In the genomic region with DNA sequence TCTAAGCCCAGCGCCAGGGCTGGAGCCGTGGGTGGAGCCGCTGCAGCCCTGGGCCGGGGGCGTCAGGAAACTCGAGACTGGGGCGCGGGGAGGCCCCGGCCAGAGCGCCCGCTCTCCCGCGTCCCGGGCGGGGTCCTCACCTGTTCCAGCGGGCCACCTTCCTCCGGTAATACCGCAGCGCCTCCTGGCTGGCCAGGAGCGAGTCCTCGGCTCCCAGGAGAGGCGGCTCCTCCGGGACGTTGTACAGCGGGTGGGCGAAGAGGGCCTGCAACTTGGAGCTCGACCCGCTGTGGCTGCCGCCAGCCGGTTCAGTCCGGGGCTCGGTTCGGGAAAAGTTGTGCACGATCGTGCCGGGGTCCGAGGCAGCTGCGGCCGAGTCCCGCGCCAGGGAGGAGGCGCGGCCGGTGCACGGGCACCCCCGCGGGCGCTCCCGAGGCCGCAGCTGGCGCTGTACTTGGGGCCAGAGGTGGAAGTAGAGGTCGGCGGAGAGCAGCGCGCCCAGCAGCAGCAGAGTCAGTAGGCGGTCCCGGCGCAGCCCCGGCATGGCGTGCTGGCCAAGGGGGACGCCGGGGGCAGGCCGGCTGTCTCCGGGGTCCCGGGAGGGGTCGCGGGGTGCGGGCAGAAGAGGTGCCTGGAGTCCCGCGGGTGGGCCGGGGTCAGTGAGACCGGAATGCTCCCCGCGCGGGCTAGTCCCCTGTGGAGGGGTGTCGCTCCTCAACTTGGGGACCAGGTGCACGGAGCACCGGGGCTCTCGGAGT, we compare ENCODE assay signal across 9 cellular contexts. TPM values are rescaled to one million over a fixed set of nuclear protein-coding genes. Genes with fewer than 3 reads are reported as not detected.
A peak's percentile ranks its signal among the peaks of the same experiment; 100 is the strongest.
DNase-seq lines count a peak whose midpoint lies in the region; ATAC-seq, FAIRE-seq and TF ChIP-seq lines count a peak whose summit lies in the region.
"Had no signal": no experiment of that assay in that cellular context is flagged by ENCODE, and none has a peak within 500 bp of the region (broad histone marks: within the 10 kb centered on the region; RNA-seq: fewer than 3 reads in every experiment).

No MANE protein-coding gene starts in this region.

- no peaks in the 10 kb centered on the region for H4K20me1 ChIP-seq in astrocyte (ENCODE audit: insufficient read depth, low read length)

- peaks cover 71% of the 10 kb centered on the region for H3K27me3 Mint-ChIP-seq in activated CD4-positive, alpha-beta T cell treated with anti-CD3 and anti-CD28 coated beads, Interleukin-2, amount 10 ng/mL, durations not matched to agents 7 days and 5 days
- H3K27me3 Mint-ChIP-seq in astrocyte (ENCODE audit: low read depth, unreplicated experiment), result peaks cover 55% of the 10 kb centered on the region

- H3K27me3 ChIP-seq in astrocyte (ENCODE audit: insufficient read depth, low read length), result peaks cover 47% of the 10 kb centered on the region
- peaks cover 49% of the 10 kb centered on the region for H3K27me3 ChIP-seq in iPS-18a (ENCODE audit: control insufficient read depth, insufficient read depth, low read length)

- H3K9me3 Mint-ChIP-seq in activated CD4-positive, alpha-beta T cell treated with anti-CD3 and anti-CD28 coated beads, Interleukin-2, amount 10 ng/mL, durations not matched to agents 7 days and 5 days, result no peaks in the 10 kb centered on the region
- peaks cover 3% of the 10 kb centered on the region for H3K9me3 Mint-ChIP-seq in astrocyte (ENCODE audit: unreplicated experiment)

- peaks cover 2% of the 10 kb centered on the region for H3K4me1 ChIP-seq in astrocyte (ENCODE audit: insufficient read depth, low read length)
- peaks cover 9% of the 10 kb centered on the region for H3K4me1 ChIP-seq in iPS-18a (ENCODE audit: control insufficient read depth, low read depth, low read length)

- H3K4me3 ChIP-seq in astrocyte (ENCODE audit: insufficient read depth, low read depth, low read length), result peak overlapping the region; percentile 33
- peak overlapping the region; percentile 72 for H3K4me3 ChIP-seq in iPS-18a (ENCODE audit: low read length)
- peak overlapping the region; percentile 47 to 67 (median 53) for H3K4me3 ChIP-seq in skin epidermis

- CTCF ChIA-PET in activated CD4-positive, alpha-beta T cell treated with anti-CD3 and anti-CD28 coated beads, Interleukin-2, amount 10 ng/mL, durations not matched to agents 7 days and 5 days (lab: Charles Lee), result no interaction called here

- H3K9me3 ChIP-seq in astrocyte (ENCODE audit: insufficient read depth, low read depth, low read length) (no peaks in the 10 kb centered on the region), iPS-18a (ENCODE audit: control insufficient read depth, low read depth, low read length) (no peaks in the 10 kb centered on the region)

- no peak overlapping the region for H3K4me3 Mint-ChIP-seq in activated CD4-positive, alpha-beta T cell treated with anti-CD3 and anti-CD28 coated beads, Interleukin-2, amount 10 ng/mL, durations not matched to agents 7 days and 5 days
- H3K4me3 Mint-ChIP-seq in astrocyte (ENCODE audit: unreplicated experiment), result peak overlapping the region; percentile 78

- FAIRE-seq in astrocyte (lab: Jason Lieb, UNC), result no peak

- H3K36me3 Mint-ChIP-seq in activated CD4-positive, alpha-beta T cell treated with anti-CD3 and anti-CD28 coated beads, Interleukin-2, amount 10 ng/mL, durations not matched to agents 7 days and 5 days (ENCODE audit: low read depth), result no peaks in the 10 kb centered on the region
- H3K36me3 Mint-ChIP-seq in astrocyte (ENCODE audit: low read depth, unreplicated experiment), result no peaks in the 10 kb centered on the region

- no peak overlapping the region for H3K27ac Mint-ChIP-seq in activated CD4-positive, alpha-beta T cell treated with anti-CD3 and anti-CD28 coated beads, Interleukin-2, amount 10 ng/mL, durations not matched to agents 7 days and 5 days
- no peak overlapping the region for H3K27ac Mint-ChIP-seq in astrocyte (ENCODE audit: unreplicated experiment)

- H3K79me2 ChIP-seq in astrocyte (ENCODE audit: insufficient read depth, low read length), result no peaks in the 10 kb centered on the region

- no peaks in the 10 kb centered on the region for H3K36me3 ChIP-seq in astrocyte (ENCODE audit: insufficient read depth, low read length)
- no peaks in the 10 kb centered on the region for H3K36me3 ChIP-seq in iPS-18a (ENCODE audit: control insufficient read depth, low read depth, low read length)

- peak overlapping the region; percentile 34 for H2AFZ ChIP-seq in astrocyte (ENCODE audit: low read depth, low read length)

- ATAC-seq in GM18873 (IDR thresholded peaks at IDR 0.05; ENCODE audit: low FRiP score, unreplicated experiment), result no peak
- no peak for ATAC-seq in HG03139 (IDR thresholded peaks at IDR 0.05; ENCODE audit: unreplicated experiment)

- DNase-seq in activated CD4-positive, alpha-beta T cell treated with anti-CD3 and anti-CD28 coated beads, Interleukin-2, amount 50 U/mL, for 48 hours, result peak; percentile 7 to 13
- no peak for DNase-seq in activated CD4-positive, alpha-beta T cell treated with anti-CD3 and anti-CD28 coated beads, Interleukin-2, amount 10 ng/mL, durations not matched to agents 7 days and 5 days
- DNase-seq in astrocyte (ENCODE audit: low read depth) (no peak), GDM1 (lab: John Stamatoyannopoulos, UW) (no peak)

- no peak overlapping the region for H3K27ac ChIP-seq in astrocyte (ENCODE audit: low read depth, low read length)
- H3K27ac ChIP-seq in iPS-18a (ENCODE audit: low read length), result no peak overlapping the region
- H3K27ac ChIP-seq in skin epidermis, result peak overlapping the region; percentile 63 to 94 (median 88)

- POLR2A ChIA-PET in activated CD4-positive, alpha-beta T cell treated with anti-CD3 and anti-CD28 coated beads, Interleukin-2, amount 10 ng/mL, durations not matched to agents 7 days and 5 days (lab: Charles Lee), result no interaction called here

- peak overlapping the region; percentile 75 for H3K4me2 ChIP-seq in astrocyte (ENCODE audit: low read length)

- H3K9ac ChIP-seq in astrocyte (ENCODE audit: low read length) (no peak overlapping the region), iPS-18a (ENCODE audit: low read length) (peak overlapping the region; percentile 45)

- no peak for TF ChIP-seq CTCF in astrocyte (IDR thresholded peaks at IDR 0.05; ENCODE audit: insufficient read depth, low read depth, low read length)

- H3K4me1 Mint-ChIP-seq in activated CD4-positive, alpha-beta T cell treated with anti-CD3 and anti-CD28 coated beads, Interleukin-2, amount 10 ng/mL, durations not matched to agents 7 days and 5 days, result peaks cover 22% of the 10 kb centered on the region
- H3K4me1 Mint-ChIP-seq in astrocyte (ENCODE audit: low read depth, unreplicated experiment), result peaks cover 9% of the 10 kb centered on the region

RNA-seq across cellular contexts. Expression of a gene that starts 0.9 kb away (rescaled TPM):
- total RNA-seq in activated CD4-positive, alpha-beta T cell treated with anti-CD3 and anti-CD28 coated beads, Interleukin-2, amount 10 ng/mL, durations not matched to agents 7 days and 5 days, result not detected
- total RNA-seq in astrocyte, result 0.14 and 0.41 TPM in 2 replicates
- total RNA-seq: T-helper 1 cell treated with Interleukin-12 subunit alpha and Interleukin-12 subunit beta and Interleukin-4 antibody, amounts not matched to agents 30 ng/mL and 1 ng/mL, for 36 hours had no signal

Comparison
In these comparisons a context has a peak if more than half of its experiments do, and no peak if none do; other contexts are left out.
1. DNase-seq: peak in activated CD4-positive, alpha-beta T cell treated with anti-CD3 and anti-CD28 coated beads, Interleukin-2, amount 50 U/mL, for 48 hours (2 of 2); none in activated CD4-positive, alpha-beta T cell treated with anti-CD3 and anti-CD28 coated beads, Interleukin-2, amount 10 ng/mL, durations not matched to agents 7 days and 5 days (single experiment), astrocyte (single experiment) and GDM1 (single experiment).
2. H3K27ac ChIP-seq: peak in skin epidermis (21 of 21); none in astrocyte (single experiment) and iPS-18a (single experiment).
3. Peak in every context shown above with its lines, with median percentiles within 50 percentile points of each other: H3K4me3 ChIP-seq.